Comparison of ENCODE assay signal across 1 cellular context in genomic region chr15:34101366-34102174, GRCh38.
TF ChIP-seq lines count a peak whose summit lies in the region.

TSS of gene EMC7 (minus strand) at chr15:34101862. CDS start at chr15:34101839, 23 bp downstream.
TSS of gene PGBD4 (plus strand) at chr15:34102083. CDS start at chr15:34102532, 449 bp downstream.

TF ChIP-seq in HepG2, 621 proteins besides CTCF, POLR2A, EP300 and RAD21 (continued from another document and continues in another):
- peak; percentile 97 for TF ChIP-seq ELF3 (CRISPR knock-in tag; IDR thresholded peaks at IDR 0.05)
- no peak for TF ChIP-seq TCF7 (IDR thresholded peaks at IDR 0.05; ENCODE audit: low read depth)
- TF ChIP-seq ZNF530 (CRISPR knock-in tag; IDR thresholded peaks at IDR 0.05; ENCODE audit: low read depth) = no peak
- peak; percentile 85 for TF ChIP-seq ZGPAT (CRISPR knock-in tag; IDR thresholded peaks at IDR 0.05)
- TF ChIP-seq ZNF775 (CRISPR knock-in tag; IDR thresholded peaks at IDR 0.05; ENCODE audit: borderline replicate concordance) = peak; percentile 2; the same call in 1 of the 2 replicates
- TF ChIP-seq HES4 (CRISPR knock-in tag; IDR thresholded peaks at IDR 0.05; ENCODE audit: borderline replicate concordance) = peak; percentile 6; the same call in 1 of the 2 replicates
- TF ChIP-seq ZNF546 (CRISPR knock-in tag; conservative IDR thresholded peaks at IDR 0.05) = no peak
- TF ChIP-seq TRIM22 (IDR thresholded peaks at IDR 0.05) = no peak
- TF ChIP-seq BRF2 (CRISPR knock-in tag; IDR thresholded peaks at IDR 0.05) = peak; percentile 65; the same call in 1 of the 2 replicates
- TF ChIP-seq ZBTB10 (CRISPR knock-in tag; IDR thresholded peaks at IDR 0.05; ENCODE audit: borderline replicate concordance) = no peak
- no peak for TF ChIP-seq ZNF468 (CRISPR knock-in tag; IDR thresholded peaks at IDR 0.05)
- 0 out of 2 replicates have a peak, but pooled peaks have one; percentile 61 for TF ChIP-seq ZNF772 (CRISPR knock-in tag; IDR thresholded peaks at IDR 0.05)
- TF ChIP-seq ZNF18 (CRISPR knock-in tag; IDR thresholded peaks at IDR 0.05; ENCODE audit: insufficient replicate concordance) = no peak
- no peak; the same call in 1 of the 2 replicates for TF ChIP-seq ZNF589 (CRISPR knock-in tag; conservative IDR thresholded peaks at IDR 0.05)
- peak; percentile 63 for TF ChIP-seq CBX1 (IDR thresholded peaks at IDR 0.05; ENCODE audit: low read depth)
- no peak for TF ChIP-seq ZNF10 (CRISPR knock-in tag; IDR thresholded peaks at IDR 0.05; ENCODE audit: borderline replicate concordance, low read depth)
- TF ChIP-seq ZNF839 (CRISPR knock-in tag; IDR thresholded peaks at IDR 0.05; ENCODE audit: borderline replicate concordance) = peak; percentile 92; the same call in 1 of the 2 replicates
- TF ChIP-seq HCFC1 (IDR thresholded peaks at IDR 0.05; ENCODE audit: low read depth, low read length) = peak; percentile 91
- TF ChIP-seq ZMYM2 (CRISPR knock-in tag; IDR thresholded peaks at IDR 0.05) = no peak
- no peak for TF ChIP-seq ATF6 (CRISPR knock-in tag; conservative IDR thresholded peaks at IDR 0.05)
- TF ChIP-seq HINFP (CRISPR knock-in tag; IDR thresholded peaks at IDR 0.05; ENCODE audit: low read depth) = no peak
- TF ChIP-seq NCOA1 (CRISPR knock-in tag; IDR thresholded peaks at IDR 0.05) = no peak
- TF ChIP-seq ZBTB42 (CRISPR knock-in tag; IDR thresholded peaks at IDR 0.05) = peak; percentile 36; the same call in 1 of the 2 replicates
- no peak for TF ChIP-seq ELK4 (CRISPR knock-in tag; IDR thresholded peaks at IDR 0.05; ENCODE audit: borderline replicate concordance)
- TF ChIP-seq RXRB (CRISPR knock-in tag; IDR thresholded peaks at IDR 0.05; ENCODE audit: borderline replicate concordance) = peak; percentile 35; the same call in 1 of the 2 replicates
- no peak for TF ChIP-seq ZFP82 (CRISPR knock-in tag; IDR thresholded peaks at IDR 0.05; ENCODE audit: borderline replicate concordance)
- no peak for TF ChIP-seq ARNT (IDR thresholded peaks at IDR 0.05)
- no peak for TF ChIP-seq TEAD2 (CRISPR knock-in tag; IDR thresholded peaks at IDR 0.05)
- peak; percentile 16; the same call in 1 of the 2 replicates for TF ChIP-seq CEBPB (IDR thresholded peaks at IDR 0.05; ENCODE audit: borderline replicate concordance, low read depth, low read length)
- no peak for TF ChIP-seq ARHGAP35 (CRISPR knock-in tag; IDR thresholded peaks at IDR 0.05; ENCODE audit: borderline replicate concordance)
- TF ChIP-seq FOXP4 (CRISPR knock-in tag; IDR thresholded peaks at IDR 0.05) = 0 out of 2 replicates have a peak, but pooled peaks have one; percentile 16
- 0 out of 2 replicates have a peak, but pooled peaks have one; percentile 54 for TF ChIP-seq ZNF605 (CRISPR knock-in tag; IDR thresholded peaks at IDR 0.05)
- TF ChIP-seq ZBTB34 (CRISPR knock-in tag; IDR thresholded peaks at IDR 0.05) = no peak; the same call in 1 of the 2 replicates
- no peak for TF ChIP-seq TBL1XR1 (IDR thresholded peaks at IDR 0.05; ENCODE audit: borderline replicate concordance, low read length, partially characterized antibody)
- peak; percentile 37; the same call in 1 of the 2 replicates for TF ChIP-seq TBX2 (CRISPR knock-in tag; IDR thresholded peaks at IDR 0.05; ENCODE audit: borderline replicate concordance)
- peak; percentile 78; the same call in 1 of the 2 replicates for TF ChIP-seq ZNF83 (CRISPR knock-in tag; IDR thresholded peaks at IDR 0.05; ENCODE audit: borderline replicate concordance)
- TF ChIP-seq ZNF451 (CRISPR knock-in tag; IDR thresholded peaks at IDR 0.05) = peak; percentile 75; the same call in 1 of the 2 replicates
- no peak for TF ChIP-seq ZNF879 (CRISPR knock-in tag; IDR thresholded peaks at IDR 0.05)
- TF ChIP-seq HMG20B (CRISPR knock-in tag; conservative IDR thresholded peaks at IDR 0.05) = no peak
- no peak for TF ChIP-seq BRCA1 (CRISPR knock-in tag; IDR thresholded peaks at IDR 0.05)
- TF ChIP-seq NFE2L1 (CRISPR knock-in tag; IDR thresholded peaks at IDR 0.05; ENCODE audit: borderline replicate concordance) = no peak
- TF ChIP-seq HIC2 (CRISPR knock-in tag; IDR thresholded peaks at IDR 0.05; ENCODE audit: low read depth) = no peak
- TF ChIP-seq PRPF4 (IDR thresholded peaks at IDR 0.05; ENCODE audit: low read depth, low read length, poor library complexity, severe bottlenecking) = no peak
- no peak for TF ChIP-seq MED8 (CRISPR knock-in tag; IDR thresholded peaks at IDR 0.05; ENCODE audit: insufficient replicate concordance)
